ENCODE assay signal across 27 cellular contexts in the genomic region with DNA sequence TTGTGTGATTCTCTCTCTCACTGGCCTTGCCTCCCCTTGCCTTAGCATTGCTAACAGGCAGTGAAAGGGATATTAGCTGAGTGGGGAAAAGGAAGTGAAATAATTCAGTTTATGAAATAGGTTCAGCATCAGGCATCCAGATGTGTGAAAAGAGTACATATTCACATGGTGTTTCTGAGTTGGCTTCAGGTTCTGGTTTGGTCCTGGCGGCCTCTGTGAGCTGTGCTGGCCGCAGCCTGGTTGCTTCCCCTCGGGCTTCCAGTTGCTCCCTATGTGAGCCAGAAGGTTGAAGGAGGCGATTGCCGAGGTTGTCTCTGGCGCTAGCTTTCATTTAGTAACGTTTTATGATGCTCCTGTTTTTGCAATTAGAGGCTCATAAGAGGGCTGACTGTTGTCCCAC.
A peak's percentile ranks its signal among the peaks of the same experiment; 100 is the strongest.
DNase-seq lines count a peak whose midpoint lies in the region; ATAC-seq and TF ChIP-seq lines count a peak whose summit lies in the region.
"Had no signal": no experiment of that assay in that cellular context is flagged by ENCODE, and none has a peak within 500 bp of the region (broad histone marks: within the 10 kb centered on the region; RNA-seq: fewer than 3 reads in every experiment).

No MANE protein-coding gene starts in this region.

- H3K9me2 ChIP-seq in Karpas-422 (replicated peaks; ENCODE audit: insufficient read depth, low read length): no peaks in the 10 kb centered on the region

- H3K27me3 ChIP-seq in Karpas-422 (ENCODE audit: low read length) (no peaks in the 10 kb centered on the region), smooth muscle cell (ENCODE audit: low read depth) (no peaks in the 10 kb centered on the region)
- H3K27me3 ChIP-seq: colonic mucosa, right atrium auricular region, upper lobe of left lung had no signal

- 92% methylated on average over 7 of the region's 7 CpGs for WGBS in smooth muscle cell (ENCODE audit: low lambda C conversion rate)

- H3K4me3 ChIP-seq in Karpas-422 (ENCODE audit: low read length) (no peak overlapping the region), smooth muscle cell (no peak overlapping the region)
- H3K4me3 ChIP-seq: colonic mucosa, HAP-1, K562, right atrium auricular region, upper lobe of left lung had no signal

- CTCF ChIA-PET in activated naive CD4-positive, alpha-beta T cell treated with anti-CD3 and anti-CD28 coated beads for 36 hours (lab: Charles Lee): interaction anchor here (0.5 to 1.9 kb wide), 4 partner anchors 9 to 141 kb away, joined by 3 to 5 read pairs (median 4); no protein-coding TSS in a partner anchor

- no peaks in the 10 kb centered on the region for H3F3A ChIP-seq in smooth muscle cell (ENCODE audit: low read depth)

- peaks cover 32% of the 10 kb centered on the region for H3K36me3 Mint-ChIP-seq in activated naive CD4-positive, alpha-beta T cell treated with anti-CD3 and anti-CD28 coated beads for 36 hours (ENCODE audit: low read depth)
- peaks cover 53% of the 10 kb centered on the region for H3K36me3 Mint-ChIP-seq in activated naive CD8-positive, alpha-beta T cell treated with anti-CD3 and anti-CD28 coated beads, Interleukin-2, amount 50 U/mL, for 24 hours (ENCODE audit: low read depth)
- peaks cover 97% of the 10 kb centered on the region for H3K36me3 Mint-ChIP-seq in stimulated activated effector memory CD8-positive, alpha-beta T cell treated with anti-CD3 and anti-CD28 coated beads, Interleukin-12 subunit alpha, Interleukin-12 subunit beta, amount 100 ng/mL, for 72 hours

- intact Hi-C loops in activated naive CD4-positive, alpha-beta T cell treated with anti-CD3 and anti-CD28 coated beads for 36 hours (cut with micrococcal nuclease): no loop called here
- intact Hi-C loops in Right ventricle myocardium inferior (cut with DNase I): no loop called here

- H3K27ac ChIP-seq in Karpas-422 (ENCODE audit: low read length) (peak overlapping the region; percentile 63), smooth muscle cell (ENCODE audit: low read depth) (no peak overlapping the region)
- H3K27ac ChIP-seq: colonic mucosa, right atrium auricular region, upper lobe of left lung, VCaP had no signal

- H3K9ac ChIP-seq in Karpas-422 (ENCODE audit: low read length) (no peak overlapping the region), smooth muscle cell (ENCODE audit: low read depth) (no peak overlapping the region)

- H3K4me3 Mint-ChIP-seq in activated naive CD4-positive, alpha-beta T cell treated with anti-CD3 and anti-CD28 coated beads for 36 hours: no peak overlapping the region
- no peak overlapping the region for H3K4me3 Mint-ChIP-seq in activated naive CD8-positive, alpha-beta T cell treated with anti-CD3 and anti-CD28 coated beads, Interleukin-2, amount 50 U/mL, for 24 hours
- H3K4me3 Mint-ChIP-seq in stimulated activated effector memory CD8-positive, alpha-beta T cell treated with anti-CD3 and anti-CD28 coated beads, Interleukin-12 subunit alpha, Interleukin-12 subunit beta, amount 100 ng/mL, for 72 hours: no peak overlapping the region
- H3K4me3 Mint-ChIP-seq: stimulated activated naive CD8-positive, alpha-beta T cell treated with anti-CD3 and anti-CD28 coated beads, Interleukin-15, amount 100 ng/mL, for 72 hours had no signal

- H3K27ac Mint-ChIP-seq in activated naive CD4-positive, alpha-beta T cell treated with anti-CD3 and anti-CD28 coated beads for 36 hours: peak overlapping the region; percentile 47
- peak overlapping the region; percentile 66 for H3K27ac Mint-ChIP-seq in activated naive CD8-positive, alpha-beta T cell treated with anti-CD3 and anti-CD28 coated beads, Interleukin-2, amount 50 U/mL, for 24 hours
- peak overlapping the region; percentile 21 for H3K27ac Mint-ChIP-seq in stimulated activated effector memory CD8-positive, alpha-beta T cell treated with anti-CD3 and anti-CD28 coated beads, Interleukin-12 subunit alpha, Interleukin-12 subunit beta, amount 100 ng/mL, for 72 hours

- no peak overlapping the region for H3K4me2 ChIP-seq in Karpas-422 (ENCODE audit: low read depth, low read length, poor library complexity, severe bottlenecking)
- H3K4me2 ChIP-seq in smooth muscle cell: no peak overlapping the region

- no peak for ATAC-seq in activated naive CD8-positive, alpha-beta T cell treated with anti-CD3 and anti-CD28 coated beads, Interleukin-2, amount 50 U/mL, for 24 hours
- no peak for ATAC-seq in stimulated activated effector memory CD8-positive, alpha-beta T cell treated with anti-CD3 and anti-CD28 coated beads, Interleukin-12 subunit alpha, Interleukin-12 subunit beta, amount 100 ng/mL, for 72 hours
- no peak for ATAC-seq in Right ventricle myocardium inferior
- ATAC-seq: K562; stimulated activated naive CD8-positive, alpha-beta T cell treated with anti-CD3 and anti-CD28 coated beads, Interleukin-15, amount 100 ng/mL, for 72 hours had no signal

- H3K27me3 Mint-ChIP-seq in activated naive CD4-positive, alpha-beta T cell treated with anti-CD3 and anti-CD28 coated beads for 36 hours (ENCODE audit: low read depth): no peaks in the 10 kb centered on the region
- H3K27me3 Mint-ChIP-seq in activated naive CD8-positive, alpha-beta T cell treated with anti-CD3 and anti-CD28 coated beads, Interleukin-2, amount 50 U/mL, for 24 hours: no peaks in the 10 kb centered on the region
- H3K27me3 Mint-ChIP-seq: stimulated activated naive CD8-positive, alpha-beta T cell treated with anti-CD3 and anti-CD28 coated beads, Interleukin-15, amount 100 ng/mL, for 72 hours had no signal

- H3K9me3 Mint-ChIP-seq in activated naive CD4-positive, alpha-beta T cell treated with anti-CD3 and anti-CD28 coated beads for 36 hours: no peaks in the 10 kb centered on the region
- H3K9me3 Mint-ChIP-seq in activated naive CD8-positive, alpha-beta T cell treated with anti-CD3 and anti-CD28 coated beads, Interleukin-2, amount 50 U/mL, for 24 hours: no peaks in the 10 kb centered on the region
- H3K9me3 Mint-ChIP-seq in stimulated activated effector memory CD8-positive, alpha-beta T cell treated with anti-CD3 and anti-CD28 coated beads, Interleukin-12 subunit alpha, Interleukin-12 subunit beta, amount 100 ng/mL, for 72 hours: no peaks in the 10 kb centered on the region
- H3K9me3 Mint-ChIP-seq: stimulated activated naive CD8-positive, alpha-beta T cell treated with anti-CD3 and anti-CD28 coated beads, Interleukin-15, amount 100 ng/mL, for 72 hours had no signal

- TF ChIP-seq CTCF in smooth muscle cell (IDR thresholded peaks at IDR 0.05; ENCODE audit: borderline replicate concordance, insufficient read depth, poor library complexity, severe bottlenecking): no peak

- H4K20me1 ChIP-seq in Karpas-422 (ENCODE audit: insufficient read depth, low read depth, low read length) (no peaks in the 10 kb centered on the region), smooth muscle cell (ENCODE audit: low read depth) (no peaks in the 10 kb centered on the region)

- peaks cover 27% of the 10 kb centered on the region; the same call in 1 of the 2 replicates for H3K36me3 ChIP-seq in Karpas-422 (ENCODE audit: insufficient read depth, low read length)
- no peaks in the 10 kb centered on the region for H3K36me3 ChIP-seq in smooth muscle cell (ENCODE audit: low read depth)
- H3K36me3 ChIP-seq: colonic mucosa had no signal

- H3K79me2 ChIP-seq in Karpas-422 (ENCODE audit: low read length): no peaks in the 10 kb centered on the region
- H3K79me2 ChIP-seq in smooth muscle cell (ENCODE audit: low read depth): no peaks in the 10 kb centered on the region

- H3K4me1 ChIP-seq in Karpas-422 (ENCODE audit: low read length): peaks cover 53% of the 10 kb centered on the region
- H3K4me1 ChIP-seq in smooth muscle cell (ENCODE audit: low read depth): no peaks in the 10 kb centered on the region
- H3K4me1 ChIP-seq: colonic mucosa, HAP-1, right atrium auricular region, upper lobe of left lung had no signal

- no peak for DNase-seq in activated naive CD4-positive, alpha-beta T cell treated with anti-CD3 and anti-CD28 coated beads for 36 hours
- no peak for DNase-seq in activated naive CD4-positive, alpha-beta T cell (lab: John Stamatoyannopoulos, UW)
- DNase-seq in Karpas-422: no peak
- DNase-seq in activated naive CD8-positive, alpha-beta T cell treated with anti-CD3 and anti-CD28 coated beads, Interleukin-2, amount 50 U/mL, for 24 hours: no peak
- no peak for DNase-seq in stimulated activated effector memory CD8-positive, alpha-beta T cell treated with anti-CD3 and anti-CD28 coated beads, Interleukin-12 subunit alpha, Interleukin-12 subunit beta, amount 100 ng/mL, for 72 hours (ENCODE audit: low spot score in 2 of 2)
- DNase-seq in C1 segment of cervical spinal cord (lab: John Stamatoyannopoulos, UW): no peak
- DNase-seq in smooth muscle cell (lab: John Stamatoyannopoulos, UW; ENCODE audit: unreplicated experiment): no peak
- DNase-seq in Right ventricle myocardium inferior (ENCODE audit: missing footprints): no peak
- DNase-seq: activated effector memory CD4-positive, alpha-beta T cell treated with Interleukin-2 at 50 U/mL for 16 hours; colonic mucosa; COR-L47; foreskin melanocyte; midbrain; NCI-H1092 treated with DMSO at 0.1 percent for 48 hours; NCI-H2081; NCI-H446 treated with DMSO at 0.1 percent for 48 hours; NK-92 treated with Interleukin-12 subunit alpha and Interleukin-12 subunit beta, amount 100 ng/mL, for 24 hours; occipital lobe; RPMI8226; stimulated activated CD4-positive, alpha-beta T cell treated with anti-CD3 and anti-CD28 coated beads, Interleukin-15, amount 100 ng/mL, for 24 hours; stimulated activated naive CD8-positive, alpha-beta T cell treated with anti-CD3 and anti-CD28 coated beads, Interleukin-15, amount 100 ng/mL, for 72 hours; SW 1271 had no signal

- H3K4me1 Mint-ChIP-seq in activated naive CD4-positive, alpha-beta T cell treated with anti-CD3 and anti-CD28 coated beads for 36 hours (ENCODE audit: low read depth): peaks cover 37% of the 10 kb centered on the region
- peaks cover 23% of the 10 kb centered on the region for H3K4me1 Mint-ChIP-seq in activated naive CD8-positive, alpha-beta T cell treated with anti-CD3 and anti-CD28 coated beads, Interleukin-2, amount 50 U/mL, for 24 hours
- peaks cover 2% of the 10 kb centered on the region for H3K4me1 Mint-ChIP-seq in stimulated activated effector memory CD8-positive, alpha-beta T cell treated with anti-CD3 and anti-CD28 coated beads, Interleukin-12 subunit alpha, Interleukin-12 subunit beta, amount 100 ng/mL, for 72 hours

- H2AFZ ChIP-seq in Karpas-422 (ENCODE audit: low read length) (no peak overlapping the region), smooth muscle cell (ENCODE audit: low read depth) (no peak overlapping the region)

- no peaks in the 10 kb centered on the region for H3K9me3 ChIP-seq in Karpas-422 (ENCODE audit: low read length)
- no peaks in the 10 kb centered on the region for H3K9me3 ChIP-seq in smooth muscle cell (replicated peaks; ENCODE audit: low read depth)
- H3K9me3 ChIP-seq: colonic mucosa, HAP-1, right atrium auricular region, upper lobe of left lung had no signal
